Comparison of ENCODE assay signal across 24 cellular contexts in genomic region chr22:48417143-48418070, GRCh38.
"Had no signal": no experiment of that assay in that cellular context is flagged by ENCODE, and none has a peak within 500 bp of the region (broad histone marks: within the 10 kb centered on the region; RNA-seq: fewer than 3 reads in every experiment).

No MANE protein-coding gene starts in this region.

- H3K9me3 ChIP-seq: esophagus squamous epithelium, heart right ventricle, mucosa of descending colon, pancreas, psoas muscle, testis, transverse colon had no signal

- DNase-seq: activated CD4-positive, alpha-beta T cell treated with anti-CD3 and anti-CD28 coated beads for 1 hour; activated CD8-positive, alpha-beta memory T cell treated with anti-CD3 and anti-CD28 coated beads, Interleukin-2, amount 10 ng/mL, durations not matched to agents 7 days and 5 days; activated CD8-positive, alpha-beta T cell treated with anti-CD3 and anti-CD28 coated beads, Interleukin-2, amount 10 ng/mL, durations not matched to agents 7 days and 5 days; activated naive CD4-positive, alpha-beta T cell treated with anti-CD3 and anti-CD28 coated beads, Interleukin-2, amount 10 ng/mL, durations not matched to agents 7 days and 5 days; activated naive CD8-positive, alpha-beta T cell treated with anti-CD3 and anti-CD28 coated beads, Interleukin-2, amount 10 ng/mL, durations not matched to agents 7 days and 5 days; activated T-cell treated with anti-CD3 and anti-CD28 coated beads, Interleukin-2, amount 50 U/mL, for 72 hours; central memory CD4-positive, alpha-beta T cell; esophagus squamous epithelium; foreskin melanocyte; heart right ventricle; kidney glomerular epithelial cell; mucosa of descending colon; nephron progenitor cell; psoas muscle; stimulated activated naive CD4-positive, alpha-beta T cell treated with Interleukin-2 at 50 U/mL for 16 hours; T-helper 2 cell; testis; transverse colon had no signal

- H3K4me1 Mint-ChIP-seq: activated CD8-positive, alpha-beta memory T cell treated with anti-CD3 and anti-CD28 coated beads, Interleukin-2, amount 10 ng/mL, durations not matched to agents 7 days and 5 days; activated naive CD4-positive, alpha-beta T cell treated with anti-CD3 and anti-CD28 coated beads, Interleukin-2, amount 10 ng/mL, durations not matched to agents 7 days and 5 days; activated naive CD8-positive, alpha-beta T cell treated with anti-CD3 and anti-CD28 coated beads, Interleukin-2, amount 10 ng/mL, durations not matched to agents 7 days and 5 days had no signal

- H3K9me3 Mint-ChIP-seq: activated naive CD4-positive, alpha-beta T cell treated with anti-CD3 and anti-CD28 coated beads, Interleukin-2, amount 10 ng/mL, durations not matched to agents 7 days and 5 days; activated naive CD8-positive, alpha-beta T cell treated with anti-CD3 and anti-CD28 coated beads, Interleukin-2, amount 10 ng/mL, durations not matched to agents 7 days and 5 days; activated T-cell treated with anti-CD3 and anti-CD28 coated beads, Interleukin-2, amount 50 U/mL, for 72 hours; dendritic cell treated with granulocyte-macrophage colony-stimulating factor and Interleukin-4, amounts not matched to agents 40 ng/mL and 50 ng/mL, for 4 days; nephron progenitor cell; WTC11 had no signal

- H3K4me3 ChIP-seq: esophagus squamous epithelium, heart right ventricle, lung, mucosa of descending colon, pancreas, psoas muscle, testis, transverse colon had no signal

- H3K27me3 Mint-ChIP-seq: activated CD8-positive, alpha-beta memory T cell treated with anti-CD3 and anti-CD28 coated beads, Interleukin-2, amount 10 ng/mL, durations not matched to agents 7 days and 5 days; activated naive CD4-positive, alpha-beta T cell treated with anti-CD3 and anti-CD28 coated beads, Interleukin-2, amount 10 ng/mL, durations not matched to agents 7 days and 5 days; dendritic cell treated with granulocyte-macrophage colony-stimulating factor and Interleukin-4, amounts not matched to agents 40 ng/mL and 50 ng/mL, for 4 days had no signal

- H3K27me3 ChIP-seq: testis had no signal

- H3K27ac Mint-ChIP-seq: activated CD8-positive, alpha-beta memory T cell treated with anti-CD3 and anti-CD28 coated beads, Interleukin-2, amount 10 ng/mL, durations not matched to agents 7 days and 5 days; activated CD8-positive, alpha-beta T cell treated with anti-CD3 and anti-CD28 coated beads, Interleukin-2, amount 10 ng/mL, durations not matched to agents 7 days and 5 days; activated naive CD4-positive, alpha-beta T cell treated with anti-CD3 and anti-CD28 coated beads, Interleukin-2, amount 10 ng/mL, durations not matched to agents 7 days and 5 days; activated naive CD8-positive, alpha-beta T cell treated with anti-CD3 and anti-CD28 coated beads, Interleukin-2, amount 10 ng/mL, durations not matched to agents 7 days and 5 days; activated T-cell treated with anti-CD3 and anti-CD28 coated beads, Interleukin-2, amount 50 U/mL, for 72 hours; dendritic cell treated with granulocyte-macrophage colony-stimulating factor and Interleukin-4, amounts not matched to agents 40 ng/mL and 50 ng/mL, for 4 days; nephron progenitor cell; WTC11 had no signal

- H3K36me3 Mint-ChIP-seq: activated CD8-positive, alpha-beta memory T cell treated with anti-CD3 and anti-CD28 coated beads, Interleukin-2, amount 10 ng/mL, durations not matched to agents 7 days and 5 days; activated naive CD4-positive, alpha-beta T cell treated with anti-CD3 and anti-CD28 coated beads, Interleukin-2, amount 10 ng/mL, durations not matched to agents 7 days and 5 days; activated naive CD8-positive, alpha-beta T cell treated with anti-CD3 and anti-CD28 coated beads, Interleukin-2, amount 10 ng/mL, durations not matched to agents 7 days and 5 days; WTC11 had no signal

- ATAC-seq: activated CD8-positive, alpha-beta memory T cell treated with anti-CD3 and anti-CD28 coated beads, Interleukin-2, amount 10 ng/mL, durations not matched to agents 7 days and 5 days; activated CD8-positive, alpha-beta T cell treated with anti-CD3 and anti-CD28 coated beads, Interleukin-2, amount 10 ng/mL, durations not matched to agents 7 days and 5 days; activated T-cell treated with anti-CD3 and anti-CD28 coated beads, Interleukin-2, amount 50 U/mL, for 72 hours; heart right ventricle; left lobe of liver; mucosa of descending colon; pancreas; psoas muscle; SK-N-SH treated with all-trans-retinoic acid at 6 μM for 48 hours; WTC11 had no signal

- H3K36me3 ChIP-seq: esophagus squamous epithelium, heart right ventricle, pancreas, transverse colon had no signal

- H3K27ac ChIP-seq: esophagus squamous epithelium, heart right ventricle, pancreas, psoas muscle, testis, transverse colon had no signal

- H3K4me3 Mint-ChIP-seq: activated CD8-positive, alpha-beta memory T cell treated with anti-CD3 and anti-CD28 coated beads, Interleukin-2, amount 10 ng/mL, durations not matched to agents 7 days and 5 days; activated CD8-positive, alpha-beta T cell treated with anti-CD3 and anti-CD28 coated beads, Interleukin-2, amount 10 ng/mL, durations not matched to agents 7 days and 5 days; activated naive CD4-positive, alpha-beta T cell treated with anti-CD3 and anti-CD28 coated beads, Interleukin-2, amount 10 ng/mL, durations not matched to agents 7 days and 5 days; activated naive CD8-positive, alpha-beta T cell treated with anti-CD3 and anti-CD28 coated beads, Interleukin-2, amount 10 ng/mL, durations not matched to agents 7 days and 5 days; activated T-cell treated with anti-CD3 and anti-CD28 coated beads, Interleukin-2, amount 50 U/mL, for 72 hours; dendritic cell treated with granulocyte-macrophage colony-stimulating factor and Interleukin-4, amounts not matched to agents 40 ng/mL and 50 ng/mL, for 4 days; nephron progenitor cell; WTC11 had no signal

- H3K4me1 ChIP-seq: esophagus squamous epithelium, heart right ventricle, pancreas, psoas muscle, testis, transverse colon had no signal
